Comparison of ENCODE assay signal across 1 cellular context in the genomic region with DNA sequence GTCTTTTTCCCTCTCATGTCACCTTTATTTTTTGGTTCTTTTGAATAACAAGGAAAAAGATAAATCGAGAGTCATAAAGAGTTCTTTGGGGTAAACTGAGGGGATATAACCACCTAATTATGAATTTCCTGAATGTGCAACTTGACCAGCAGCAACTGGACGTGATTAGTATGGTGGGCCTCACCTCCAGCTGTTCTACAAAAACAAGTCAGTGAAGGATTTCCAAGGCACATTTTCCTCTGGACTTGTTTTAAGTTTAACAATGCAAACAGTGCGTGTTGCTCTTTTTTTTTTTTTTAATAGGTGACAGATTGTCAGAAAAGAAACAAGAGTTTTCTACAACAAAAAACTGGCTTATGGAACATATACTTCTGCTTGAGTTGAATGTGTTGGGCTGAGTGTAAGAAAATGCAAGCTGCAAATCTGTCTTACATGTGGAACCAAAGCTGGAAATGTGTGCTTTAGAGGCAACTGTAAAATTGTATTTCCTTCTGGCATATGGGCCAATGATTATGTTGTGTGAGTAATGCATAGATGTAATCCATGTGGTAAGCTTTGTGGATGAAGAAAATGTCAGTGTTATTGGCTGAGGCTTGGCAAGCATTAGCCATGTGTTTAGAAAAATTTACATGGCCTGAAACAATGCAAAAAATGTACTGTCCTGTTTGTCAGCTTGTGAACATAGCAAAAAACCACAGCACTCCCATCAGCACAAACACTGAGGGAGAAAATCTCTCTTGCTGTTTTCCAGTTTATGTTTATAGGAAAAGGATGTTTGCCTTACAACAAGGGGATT.
TF ChIP-seq lines count a peak whose summit lies in the region.

No MANE protein-coding gene starts in this region.

TF ChIP-seq in IMR-90, 13 proteins besides CTCF, POLR2A, EP300 and RAD21 (continued from another document):
- TF ChIP-seq RFX5 (IDR thresholded peaks at IDR 0.05; ENCODE audit: low read depth, low read length) (no peak), SMC3 (IDR thresholded peaks at IDR 0.05; ENCODE audit: low read depth, low read length) (0 out of 2 replicates have a peak, but pooled peaks have one; percentile 10), BHLHE40 (IDR thresholded peaks at IDR 0.05; ENCODE audit: low read depth, low read length) (no peak), RCOR1 (IDR thresholded peaks at IDR 0.05; ENCODE audit: insufficient replicate concordance, low read length) (no peak), CEBPB (IDR thresholded peaks at IDR 0.05; ENCODE audit: low read depth, low read length) (peak; percentile 73), FOS (IDR thresholded peaks at IDR 0.05; ENCODE audit: low read depth, low read length) (no peak), ELK1 (IDR thresholded peaks at IDR 0.05; ENCODE audit: borderline replicate concordance, low read depth, low read length) (no peak), NFE2L2 (IDR thresholded peaks at IDR 0.05; ENCODE audit: low read depth, low read length) (no peak), MAZ (IDR thresholded peaks at IDR 0.05; ENCODE audit: borderline replicate concordance, low read depth, low read length) (no peak), CHD1 (IDR thresholded peaks at IDR 0.05; ENCODE audit: low read depth, low read length) (no peak)
